1 cellular context compared by ENCODE assay signal in the genomic region with DNA sequence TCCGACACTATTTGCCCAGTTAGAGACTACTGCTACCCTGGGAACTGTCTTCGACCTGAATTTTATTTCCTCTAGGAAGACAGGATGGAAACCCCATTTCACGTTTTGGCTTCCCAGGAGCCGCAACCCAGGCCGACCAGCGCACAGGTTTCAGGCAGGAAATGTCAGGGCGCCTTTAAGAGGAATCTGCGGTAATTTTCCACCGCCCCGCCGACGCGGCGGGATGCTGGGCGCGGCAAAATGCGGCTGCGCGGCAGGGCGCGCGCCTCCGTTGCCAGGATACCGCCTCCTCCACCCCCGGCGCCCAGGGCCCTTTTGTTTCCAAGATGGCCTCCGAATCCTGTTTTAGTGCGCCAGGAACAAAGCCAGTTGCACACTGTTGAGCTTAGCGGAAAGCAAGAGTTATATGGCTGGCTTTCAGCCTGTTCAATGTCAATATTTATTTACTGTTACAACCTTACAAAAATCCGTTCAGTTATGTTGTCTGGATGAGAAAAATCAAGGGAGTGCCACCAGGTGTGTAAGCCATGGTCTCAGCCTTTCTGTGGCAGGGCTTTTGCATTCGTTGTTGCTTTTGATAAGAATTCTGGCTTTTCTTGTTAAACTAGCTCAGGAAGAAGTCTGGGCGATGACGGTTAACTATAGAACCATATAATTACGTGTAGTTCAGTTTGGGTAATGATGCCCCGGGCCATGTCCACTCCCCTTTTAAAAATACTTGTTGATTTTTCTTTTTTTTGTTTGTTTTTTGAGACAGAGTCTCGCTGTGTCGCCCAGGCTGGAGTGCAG.
TF ChIP-seq lines count a peak whose summit lies in the region.

No MANE protein-coding gene starts in this region.

TF ChIP-seq in HCT116, 20 proteins besides CTCF, POLR2A, EP300 and RAD21 (continued from another document):
- no peak for TF ChIP-seq ATF3 (IDR thresholded peaks at IDR 0.05)
- TF ChIP-seq CBX3 (IDR thresholded peaks at IDR 0.05; ENCODE audit: low read depth): no peak
- TF ChIP-seq ELF1 (IDR thresholded peaks at IDR 0.05; ENCODE audit: borderline replicate concordance, low read depth): no peak
- TF ChIP-seq, protein P1, sequence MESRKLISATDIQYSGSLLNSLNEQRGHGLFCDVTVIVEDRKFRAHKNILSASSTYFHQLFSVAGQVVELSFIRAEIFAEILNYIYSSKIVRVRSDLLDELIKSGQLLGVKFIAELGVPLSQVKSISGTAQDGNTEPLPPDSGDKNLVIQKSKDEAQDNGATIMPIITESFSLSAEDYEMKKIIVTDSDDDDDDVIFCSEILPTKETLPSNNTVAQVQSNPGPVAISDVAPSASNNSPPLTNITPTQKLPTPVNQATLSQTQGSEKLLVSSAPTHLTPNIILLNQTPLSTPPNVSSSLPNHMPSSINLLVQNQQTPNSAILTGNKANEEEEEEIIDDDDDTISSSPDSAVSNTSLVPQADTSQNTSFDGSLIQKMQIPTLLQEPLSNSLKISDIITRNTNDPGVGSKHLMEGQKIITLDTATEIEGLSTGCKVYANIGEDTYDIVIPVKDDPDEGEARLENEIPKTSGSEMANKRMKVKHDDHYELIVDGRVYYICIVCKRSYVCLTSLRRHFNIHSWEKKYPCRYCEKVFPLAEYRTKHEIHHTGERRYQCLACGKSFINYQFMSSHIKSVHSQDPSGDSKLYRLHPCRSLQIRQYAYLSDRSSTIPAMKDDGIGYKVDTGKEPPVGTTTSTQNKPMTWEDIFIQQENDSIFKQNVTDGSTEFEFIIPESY (IDR thresholded peaks at IDR 0.05; ENCODE audit: extremely low read depth, insufficient replicate concordance, low read length): no peak
- TF ChIP-seq POLR2AphosphoS5 (IDR thresholded peaks at IDR 0.05; ENCODE audit: low read depth, low read length): peak; percentile 76
- TF ChIP-seq ZNF274 (IDR thresholded peaks at IDR 0.05; ENCODE audit: low read depth, low read length): no peak
